8 cellular contexts compared by ENCODE assay signal in genomic region chr9:90099262-90099982, GRCh38.
DNase-seq lines count a peak whose midpoint lies in the region; ATAC-seq and TF ChIP-seq lines count a peak whose summit lies in the region.

No MANE protein-coding gene starts in this region.

- no peaks in the 10 kb centered on the region for H4K20me1 ChIP-seq in fibroblast of lung (ENCODE audit: control insufficient read depth, extremely low read depth, insufficient read depth, low read length)

- CTCF ChIA-PET in activated CD4-positive, alpha-beta T cell treated with anti-CD3 and anti-CD28 coated beads for 36 hours (lab: Charles Lee) = interaction anchor here (0.6 to 5.1 kb wide), 12 partner anchors 19 to 524 kb away, joined by 3 to 114 read pairs (median 5); partner anchors contain the start of gene GADD45G

- no peak overlapping the region for H2AFZ ChIP-seq in fibroblast of lung (ENCODE audit: low read length)

- POLR2A ChIA-PET in activated CD4-positive, alpha-beta T cell treated with anti-CD3 and anti-CD28 coated beads for 36 hours (lab: Charles Lee) = interaction anchor here (0.6 kb wide), 1 partner anchor 359 kb away, joined by 3 read pairs; no protein-coding TSS in a partner anchor

- H3K36me3 ChIP-seq in fibroblast of lung (ENCODE audit: control insufficient read depth, insufficient read depth, low read length) = no peaks in the 10 kb centered on the region

- peak; percentile 71 for DNase-seq in activated CD4-positive, alpha-beta T cell treated with anti-CD3 and anti-CD28 coated beads, Interleukin-2, amount 10 ng/mL, durations not matched to agents 24 days and 14 days
- DNase-seq in activated CD4-positive, alpha-beta T cell treated with anti-CD3 and anti-CD28 coated beads for 36 hours = no peak
- DNase-seq in NCI-H345 treated with DMSO at 0.1 percent for 48 hours (lab: John Stamatoyannopoulos, UW; ENCODE audit: unreplicated experiment) = peak; percentile 22
- peak; percentile 37 to 50 for DNase-seq in fibroblast of lung (ENCODE audit: low read depth in 2 of 2)
- DNase-seq in putamen (ENCODE audit: low spot score) = peak; percentile 51
- no peak for DNase-seq in GM19238 (ENCODE audit: insufficient read length, low spot score)

- no peak overlapping the region for H3K27ac ChIP-seq in fibroblast of lung (ENCODE audit: insufficient read depth, low read length)

- H3K9ac ChIP-seq in fibroblast of lung (ENCODE audit: insufficient read depth, low read length) = no peak overlapping the region

- no peaks in the 10 kb centered on the region for H3K9me3 ChIP-seq in fibroblast of lung (ENCODE audit: control insufficient read depth, insufficient read depth, low read depth, low read length)

- intact Hi-C loops in activated CD4-positive, alpha-beta T cell treated with anti-CD3 and anti-CD28 coated beads, Interleukin-2, amount 10 ng/mL, durations not matched to agents 24 days and 14 days (cut with micrococcal nuclease) = no loop called here
- intact Hi-C loops in activated CD4-positive, alpha-beta T cell treated with anti-CD3 and anti-CD28 coated beads for 36 hours (cut with DNase I, micrococcal nuclease) = loop anchor here in 1 of 2 experiments (10.0 kb wide), 1 partner anchor 115 kb away; no protein-coding TSS in a partner anchor

- H3K36me3 Mint-ChIP-seq in activated CD4-positive, alpha-beta T cell treated with anti-CD3 and anti-CD28 coated beads, Interleukin-2, amount 10 ng/mL, durations not matched to agents 24 days and 14 days (ENCODE audit: low read depth) = no peaks in the 10 kb centered on the region
- H3K36me3 Mint-ChIP-seq in activated CD4-positive, alpha-beta T cell treated with anti-CD3 and anti-CD28 coated beads for 36 hours (ENCODE audit: low read depth) = no peaks in the 10 kb centered on the region

- ATAC-seq in activated CD4-positive, alpha-beta T cell treated with anti-CD3 and anti-CD28 coated beads for 36 hours = no peak
- ATAC-seq in HG03520 (IDR thresholded peaks at IDR 0.05; ENCODE audit: unreplicated experiment) (no peak), GM21528 (IDR thresholded peaks at IDR 0.05; ENCODE audit: low FRiP score, unreplicated experiment) (no peak)

- H3K27me3 ChIP-seq in fibroblast of lung (ENCODE audit: control insufficient read depth, insufficient read depth, low read length) = no peaks in the 10 kb centered on the region

- no peaks in the 10 kb centered on the region for H3K9me3 Mint-ChIP-seq in activated CD4-positive, alpha-beta T cell treated with anti-CD3 and anti-CD28 coated beads, Interleukin-2, amount 10 ng/mL, durations not matched to agents 24 days and 14 days
- H3K9me3 Mint-ChIP-seq in activated CD4-positive, alpha-beta T cell treated with anti-CD3 and anti-CD28 coated beads for 36 hours (ENCODE audit: low read depth) = no peaks in the 10 kb centered on the region

- H3K27me3 Mint-ChIP-seq in activated CD4-positive, alpha-beta T cell treated with anti-CD3 and anti-CD28 coated beads, Interleukin-2, amount 10 ng/mL, durations not matched to agents 24 days and 14 days = peaks cover 14% of the 10 kb centered on the region
- peaks cover 7% of the 10 kb centered on the region for H3K27me3 Mint-ChIP-seq in activated CD4-positive, alpha-beta T cell treated with anti-CD3 and anti-CD28 coated beads for 36 hours

- H3K79me2 ChIP-seq in fibroblast of lung (ENCODE audit: control insufficient read depth, insufficient read depth, low read length) = no peaks in the 10 kb centered on the region

- H3K4me1 ChIP-seq in fibroblast of lung (ENCODE audit: control insufficient read depth, extremely low read depth, insufficient read depth, low read length) = no peaks in the 10 kb centered on the region

- peak; percentile 39 to 54 for TF ChIP-seq CTCF in fibroblast of lung (conservative IDR thresholded peaks at IDR 0.05 in 1 of 2, IDR thresholded peaks at IDR 0.05 in 1 of 2; ENCODE audit: low read depth in 1 of 2, low read length in 2 of 2)

- H3K4me2 ChIP-seq in fibroblast of lung (ENCODE audit: extremely low read depth, insufficient read depth, low read length) = no peak overlapping the region

- no peak overlapping the region for H3K27ac Mint-ChIP-seq in activated CD4-positive, alpha-beta T cell treated with anti-CD3 and anti-CD28 coated beads, Interleukin-2, amount 10 ng/mL, durations not matched to agents 24 days and 14 days
- no peak overlapping the region for H3K27ac Mint-ChIP-seq in activated CD4-positive, alpha-beta T cell treated with anti-CD3 and anti-CD28 coated beads for 36 hours

- H3K4me3 Mint-ChIP-seq in activated CD4-positive, alpha-beta T cell treated with anti-CD3 and anti-CD28 coated beads, Interleukin-2, amount 10 ng/mL, durations not matched to agents 24 days and 14 days = no peak overlapping the region
- H3K4me3 Mint-ChIP-seq in activated CD4-positive, alpha-beta T cell treated with anti-CD3 and anti-CD28 coated beads for 36 hours = no peak overlapping the region

- peaks cover 14% of the 10 kb centered on the region for H3K4me1 Mint-ChIP-seq in activated CD4-positive, alpha-beta T cell treated with anti-CD3 and anti-CD28 coated beads, Interleukin-2, amount 10 ng/mL, durations not matched to agents 24 days and 14 days
- H3K4me1 Mint-ChIP-seq in activated CD4-positive, alpha-beta T cell treated with anti-CD3 and anti-CD28 coated beads for 36 hours = peaks cover 3% of the 10 kb centered on the region

- H3K4me3 ChIP-seq in fibroblast of lung (replicated peaks in 1 of 4; ENCODE audit: control extremely low read depth in 1 of 4, insufficient read depth in 1 of 4, low read depth in 3 of 4, low read length in 4 of 4) = no peak overlapping the region

Comparison
In these comparisons a context has a peak if more than half of its experiments do, and no peak if none do; other contexts are left out.
1. DNase-seq: peak in activated CD4-positive, alpha-beta T cell treated with anti-CD3 and anti-CD28 coated beads, Interleukin-2, amount 10 ng/mL, durations not matched to agents 24 days and 14 days (single experiment), NCI-H345 treated with DMSO at 0.1 percent for 48 hours (single experiment), fibroblast of lung (2 of 2) and putamen (single experiment); none in activated CD4-positive, alpha-beta T cell treated with anti-CD3 and anti-CD28 coated beads for 36 hours (single experiment) and GM19238 (single experiment).